8 cellular contexts compared by ENCODE assay signal in the genomic region with DNA sequence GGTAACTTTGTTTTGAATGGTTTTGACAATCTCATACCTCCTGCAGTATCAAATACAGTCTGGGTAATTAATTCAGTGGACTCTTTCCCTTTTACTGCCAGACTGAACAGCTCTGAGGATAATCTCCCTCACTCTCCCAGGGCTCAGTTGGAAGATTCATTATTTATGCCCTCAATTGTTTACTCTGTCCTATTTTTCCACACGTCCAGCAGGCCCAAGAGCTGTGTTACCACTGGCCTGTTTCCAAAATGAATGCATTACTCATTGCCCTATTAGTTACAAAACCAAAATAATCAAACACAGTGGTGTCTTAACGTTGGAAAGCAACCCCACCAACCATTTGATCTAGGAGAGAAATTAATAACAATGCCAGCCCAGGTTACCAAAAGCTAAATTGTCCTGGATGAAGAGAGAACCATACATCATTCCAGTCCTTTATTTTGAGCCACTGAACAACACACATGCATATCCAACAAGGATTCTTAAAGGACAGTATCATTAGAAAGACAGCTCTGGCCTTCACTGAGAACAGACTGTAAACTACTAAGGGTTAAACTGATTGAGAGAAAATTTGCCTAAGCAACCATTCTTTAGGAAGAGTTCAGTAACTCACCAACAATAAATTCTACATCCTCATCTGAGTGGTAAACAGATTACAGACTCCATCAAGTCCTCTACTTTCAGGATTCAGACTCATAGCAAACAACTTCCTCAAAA. TPM values are rescaled to one million over a fixed set of nuclear protein-coding genes. Genes with fewer than 3 reads are reported as not detected.
DNase-seq lines count a peak whose midpoint lies in the region; ATAC-seq and TF ChIP-seq lines count a peak whose summit lies in the region.

No MANE protein-coding gene starts in this region.

- TF ChIP-seq CTCF in heart left ventricle (IDR thresholded peaks at IDR 0.05) (no peak), Peyer's patch (IDR thresholded peaks at IDR 0.05) (no peak), endothelial cell (IDR thresholded peaks at IDR 0.05; ENCODE audit: unreplicated experiment) (no peak), neural cell (IDR thresholded peaks at IDR 0.05; ENCODE audit: poor library complexity, severe bottlenecking) (no peak), GM10248 (IDR thresholded peaks at IDR 0.05; ENCODE audit: control extremely low read depth, extremely low read depth, low read depth, missing control alignments) (no peak)

- H3K36me3 ChIP-seq in heart left ventricle (peaks cover 0 to 28% (median 13%) of the 10 kb centered on the region in 9 donors), Peyer's patch (peaks cover 0 to 5% (median 0%) of the 10 kb centered on the region in 3 donors), neural cell (ENCODE audit: insufficient read depth, low read length) (peaks cover 4% of the 10 kb centered on the region)

- H3K27ac ChIP-seq in heart left ventricle: peak overlapping the region in 11 of 12 donors; percentile 31 to 83 (median 54)
- H3K27ac ChIP-seq in Peyer's patch: peak overlapping the region; percentile 26 to 79 (median 71)
- H3K27ac ChIP-seq in neural cell (ENCODE audit: low read length): peak overlapping the region; percentile 34

- peak overlapping the region; percentile 81 for H3K4me2 ChIP-seq in neural cell (ENCODE audit: low read length)

- TF ChIP-seq RAD21 in neural cell (conservative IDR thresholded peaks at IDR 0.05): no peak

- H4K20me1 ChIP-seq in neural cell (ENCODE audit: insufficient read depth): peaks cover 5% of the 10 kb centered on the region

- peaks cover 12% of the 10 kb centered on the region for H3K36me3 Mint-ChIP-seq in endothelial cell (ENCODE audit: low read depth, unreplicated experiment)

- 1 to 14% (median 5%) methylated on average over 2 of the region's 2 CpGs for WGBS in heart left ventricle, 4 donors

- H3K4me3 ChIP-seq in heart left ventricle (no peak overlapping the region), Peyer's patch (no peak overlapping the region), neural cell (ENCODE audit: low read length) (peak overlapping the region; percentile 81)

- ATAC-seq in heart left ventricle (peak in 1 of 4 donors; percentile 24), GM18511 (IDR thresholded peaks at IDR 0.05; ENCODE audit: unreplicated experiment) (no peak), GM18519 (IDR thresholded peaks at IDR 0.05; ENCODE audit: low FRiP score, unreplicated experiment) (no peak)

- CTCF ChIA-PET in GM10248 (lab: Yijun Ruan, JAX): interaction anchor here (0.7 to 2.5 kb wide), 12 partner anchors 8 to 93 kb away, joined by 3 to 15 read pairs (median 4); no protein-coding TSS in a partner anchor

- H3K27me3 Mint-ChIP-seq in endothelial cell (ENCODE audit: unreplicated experiment): peaks cover 7% of the 10 kb centered on the region

- H3K4me1 Mint-ChIP-seq in endothelial cell (ENCODE audit: unreplicated experiment): peaks cover 31% of the 10 kb centered on the region

- peaks cover 70% of the 10 kb centered on the region for H3K79me2 ChIP-seq in neural cell (replicated peaks; ENCODE audit: insufficient read depth, low read length)

- no peaks in the 10 kb centered on the region for H3K9me3 ChIP-seq in heart left ventricle
- no peaks in the 10 kb centered on the region for H3K9me3 ChIP-seq in Peyer's patch
- no peaks in the 10 kb centered on the region for H3K9me3 ChIP-seq in neural cell (ENCODE audit: low read length)

- intact Hi-C loops in heart left ventricle (cut with DNase I): loop anchor here in 1 of 10 donors (2.0 kb wide), 1 partner anchor 65 kb away; no protein-coding TSS in a partner anchor
- intact Hi-C loops in cardiac septum (cut with DNase I): no loop called here

- no peaks in the 10 kb centered on the region for H3K9me2 ChIP-seq in neural cell (ENCODE audit: insufficient read depth, low read length)

- peak overlapping the region; percentile 98 for H3K27ac Mint-ChIP-seq in endothelial cell (ENCODE audit: unreplicated experiment)

- POLR2A ChIA-PET in GM10248 (lab: Yijun Ruan, JAX): no interaction called here

- H3K9ac ChIP-seq in neural cell (ENCODE audit: low read length): peak overlapping the region; percentile 39

- peak overlapping the region; percentile 76 for H3K4me3 Mint-ChIP-seq in endothelial cell (ENCODE audit: unreplicated experiment)

- no peak for TF ChIP-seq POLR2A in heart left ventricle (IDR thresholded peaks at IDR 0.05)
- TF ChIP-seq POLR2A in Peyer's patch (IDR thresholded peaks at IDR 0.05): no peak

- H3K27me3 ChIP-seq in heart left ventricle (no peaks in the 10 kb centered on the region), Peyer's patch (no peaks in the 10 kb centered on the region), neural cell (ENCODE audit: insufficient read depth, low read depth, low read length) (no peaks in the 10 kb centered on the region)

- H3K9me3 Mint-ChIP-seq in endothelial cell (ENCODE audit: unreplicated experiment): no peaks in the 10 kb centered on the region

- no peak for TF ChIP-seq EP300 in neural cell (conservative IDR thresholded peaks at IDR 0.05; ENCODE audit: poor library complexity, severe bottlenecking)

- DNase-seq in heart left ventricle (no peak), cardiac septum (ENCODE audit: low spot score) (no peak), Peyer's patch (no peak), endothelial cell (ENCODE audit: low spot score) (no peak), GM10248 (ENCODE audit: extremely low spot score) (no peak)

- H3F3A ChIP-seq in neural cell (ENCODE audit: insufficient read depth, low read length, poor library complexity, severe bottlenecking): no peaks in the 10 kb centered on the region

- H2AFZ ChIP-seq in neural cell (ENCODE audit: low read depth, low read length): no peak overlapping the region

- H3K4me1 ChIP-seq in heart left ventricle (peaks cover 0 to 42% (median 23%) of the 10 kb centered on the region in 12 donors), Peyer's patch (peaks cover 0 to 28% (median 6%) of the 10 kb centered on the region in 4 donors)

TF ChIP-seq in neural cell, 6 proteins besides CTCF, POLR2A, EP300 and RAD21:
- TF ChIP-seq TAF1 (IDR thresholded peaks at IDR 0.05; ENCODE audit: low read depth): no peak
- TF ChIP-seq, protein P1, sequence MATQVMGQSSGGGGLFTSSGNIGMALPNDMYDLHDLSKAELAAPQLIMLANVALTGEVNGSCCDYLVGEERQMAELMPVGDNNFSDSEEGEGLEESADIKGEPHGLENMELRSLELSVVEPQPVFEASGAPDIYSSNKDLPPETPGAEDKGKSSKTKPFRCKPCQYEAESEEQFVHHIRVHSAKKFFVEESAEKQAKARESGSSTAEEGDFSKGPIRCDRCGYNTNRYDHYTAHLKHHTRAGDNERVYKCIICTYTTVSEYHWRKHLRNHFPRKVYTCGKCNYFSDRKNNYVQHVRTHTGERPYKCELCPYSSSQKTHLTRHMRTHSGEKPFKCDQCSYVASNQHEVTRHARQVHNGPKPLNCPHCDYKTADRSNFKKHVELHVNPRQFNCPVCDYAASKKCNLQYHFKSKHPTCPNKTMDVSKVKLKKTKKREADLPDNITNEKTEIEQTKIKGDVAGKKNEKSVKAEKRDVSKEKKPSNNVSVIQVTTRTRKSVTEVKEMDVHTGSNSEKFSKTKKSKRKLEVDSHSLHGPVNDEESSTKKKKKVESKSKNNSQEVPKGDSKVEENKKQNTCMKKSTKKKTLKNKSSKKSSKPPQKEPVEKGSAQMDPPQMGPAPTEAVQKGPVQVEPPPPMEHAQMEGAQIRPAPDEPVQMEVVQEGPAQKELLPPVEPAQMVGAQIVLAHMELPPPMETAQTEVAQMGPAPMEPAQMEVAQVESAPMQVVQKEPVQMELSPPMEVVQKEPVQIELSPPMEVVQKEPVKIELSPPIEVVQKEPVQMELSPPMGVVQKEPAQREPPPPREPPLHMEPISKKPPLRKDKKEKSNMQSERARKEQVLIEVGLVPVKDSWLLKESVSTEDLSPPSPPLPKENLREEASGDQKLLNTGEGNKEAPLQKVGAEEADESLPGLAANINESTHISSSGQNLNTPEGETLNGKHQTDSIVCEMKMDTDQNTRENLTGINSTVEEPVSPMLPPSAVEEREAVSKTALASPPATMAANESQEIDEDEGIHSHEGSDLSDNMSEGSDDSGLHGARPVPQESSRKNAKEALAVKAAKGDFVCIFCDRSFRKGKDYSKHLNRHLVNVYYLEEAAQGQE (IDR thresholded peaks at IDR 0.05; ENCODE audit: borderline replicate concordance): no peak
- TF ChIP-seq MXI1 (conservative IDR thresholded peaks at IDR 0.05; ENCODE audit: poor library complexity, severe bottlenecking): no peak
- no peak for TF ChIP-seq EZH2 (IDR thresholded peaks at IDR 0.05; ENCODE audit: borderline replicate concordance, insufficient read depth, low read length, poor library complexity, severe bottlenecking)
- no peak for TF ChIP-seq POLR2AphosphoS5 (IDR thresholded peaks at IDR 0.05)
- no peak for TF ChIP-seq SMC3 (conservative IDR thresholded peaks at IDR 0.05; ENCODE audit: poor library complexity)
TF ChIP-seq in neural cell: peak in this region for 0.

RNA-seq across cellular contexts. Expression of a gene that starts 34.5 kb away (rescaled TPM):
- 10 to 100 TPM; 14.4 to 33.2 (median 16.7) TPM for total RNA-seq in heart left ventricle
- polyA plus RNA-seq in heart left ventricle: 10 to 100 TPM in 1 of 2 donors, 1 to 10 TPM in 1; 9.2 to 28.1 TPM
- 18.6 TPM for total RNA-seq in cardiac septum
- 10 to 100 TPM; 28.1 to 55.8 (median 44.6) TPM for total RNA-seq in Peyer's patch
- 69.9 TPM for total RNA-seq in endothelial cell (ENCODE audit: unreplicated experiment)
- 1.9 and 6.4 TPM in 2 replicates for polyA plus RNA-seq in neural cell
- 16.8 and 20.3 TPM in 2 replicates for polyA minus RNA-seq in neural cell

RNA-seq across cellular contexts. Expression of a gene that starts 46.7 kb away (rescaled TPM):
- total RNA-seq in heart left ventricle: 10 to 100 TPM; 28.0 to 78.2 (median 41.1) TPM
- polyA plus RNA-seq in heart left ventricle: 10 to 100 TPM; 35.5 to 63.9 TPM
- 31.3 TPM for total RNA-seq in cardiac septum
- total RNA-seq in Peyer's patch: 100 to 1,000 TPM in 1 of 4 donors, 10 to 100 TPM in 3; 43.8 to 118 (median 51.0) TPM
- 61.1 TPM for total RNA-seq in endothelial cell (ENCODE audit: unreplicated experiment)
- 24.2 and 31.8 TPM in 2 replicates for polyA plus RNA-seq in neural cell
- 29.5 and 40.2 TPM in 2 replicates for polyA minus RNA-seq in neural cell
